13 cellular contexts compared by ENCODE assay signal in the genomic region with DNA sequence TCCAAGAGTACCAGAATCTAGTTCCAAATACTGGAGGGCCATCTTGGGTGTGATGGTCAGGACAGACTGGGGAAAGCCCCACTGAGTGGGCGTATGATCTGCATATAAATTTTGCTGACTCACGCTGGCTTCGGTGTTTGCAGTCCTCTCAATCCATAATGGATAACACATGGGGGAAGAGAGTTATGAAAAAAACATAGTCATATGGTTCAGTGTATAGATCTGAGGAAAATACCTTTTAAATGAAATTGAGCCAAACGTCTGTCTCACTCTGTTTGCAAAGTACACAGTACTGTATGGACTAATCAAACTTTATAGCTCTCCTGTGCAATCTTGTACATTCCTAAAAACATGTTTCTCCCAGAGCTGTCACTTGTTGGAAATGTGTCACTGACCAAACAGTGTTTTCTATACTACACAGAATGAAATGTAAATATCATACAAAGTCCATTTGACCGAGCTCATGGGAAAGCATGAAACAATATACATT.
DNase-seq lines count a peak whose midpoint lies in the region; ATAC-seq, FAIRE-seq and TF ChIP-seq lines count a peak whose summit lies in the region.
"Had no signal": no experiment of that assay in that cellular context is flagged by ENCODE, and none has a peak within 500 bp of the region (broad histone marks: within the 10 kb centered on the region; RNA-seq: fewer than 3 reads in every experiment).

No MANE protein-coding gene starts in this region.

- no peaks in the 10 kb centered on the region for H3K79me2 ChIP-seq in OCI-LY3 (ENCODE audit: low read length)

- peak; percentile 46 for DNase-seq in activated CD8-positive, alpha-beta T cell treated with anti-CD3 and anti-CD28 coated beads for 36 hours
- DNase-seq in activated CD8-positive, alpha-beta T cell treated with anti-CD3 and anti-CD28 coated beads, Interleukin-2, amount 10 ng/mL, durations not matched to agents 7 days and 5 days = no peak
- DNase-seq in epithelial cell of esophagus (ENCODE audit: low read depth) (peak; percentile 64), small intestine (peak; percentile 12), epidermal melanocyte (ENCODE audit: insufficient read length, low spot score) (no peak), LoVo (ENCODE audit: low spot score) (no peak)
- DNase-seq: activated T-cell treated with anti-CD3 and anti-CD28 coated beads, Interleukin-2, amount 50 U/mL, for 24 hours; caudate nucleus; hypothalamus; NCI-H774; stimulated activated CD4-positive, alpha-beta T cell treated with anti-CD3 and anti-CD28 coated beads, Interleukin-12 subunit alpha, Interleukin-12 subunit beta, amount 100 ng/mL, for 4 hours had no signal

- intact Hi-C loops in activated CD8-positive, alpha-beta T cell treated with anti-CD3 and anti-CD28 coated beads for 36 hours (cut with micrococcal nuclease) = no loop called here

- H3K36me3 ChIP-seq in OCI-LY3 (replicated peaks; ENCODE audit: low read depth, low read length) = peaks cover 4% of the 10 kb centered on the region
- no peaks in the 10 kb centered on the region for H3K36me3 ChIP-seq in small intestine (ENCODE audit: control insufficient read depth in 2 of 2, insufficient read depth in 2 of 2, low read length in 2 of 2)

- CTCF ChIA-PET in activated CD8-positive, alpha-beta T cell treated with anti-CD3 and anti-CD28 coated beads for 36 hours (lab: Charles Lee) = no interaction called here
- CTCF ChIA-PET in activated CD8-positive, alpha-beta T cell treated with anti-CD3 and anti-CD28 coated beads, Interleukin-2, amount 10 ng/mL, durations not matched to agents 7 days and 5 days (lab: Charles Lee) = no interaction called here

- H3K9me3 Mint-ChIP-seq in activated CD8-positive, alpha-beta T cell treated with anti-CD3 and anti-CD28 coated beads for 36 hours = no peaks in the 10 kb centered on the region
- no peaks in the 10 kb centered on the region for H3K9me3 Mint-ChIP-seq in activated CD8-positive, alpha-beta T cell treated with anti-CD3 and anti-CD28 coated beads, Interleukin-2, amount 10 ng/mL, durations not matched to agents 7 days and 5 days (ENCODE audit: insufficient read depth)
- H3K9me3 Mint-ChIP-seq: activated T-cell treated with anti-CD3 and anti-CD28 coated beads, Interleukin-2, amount 50 U/mL, for 24 hours had no signal

- peaks cover 39% of the 10 kb centered on the region for H3K4me1 ChIP-seq in OCI-LY3 (ENCODE audit: low read length)
- H3K4me1 ChIP-seq in small intestine (ENCODE audit: control insufficient read depth in 2 of 2, insufficient read depth in 1 of 2, low read depth in 1 of 2, low read length in 1 of 2) = no peaks in the 10 kb centered on the region

- no peaks in the 10 kb centered on the region for H3K36me3 Mint-ChIP-seq in activated CD8-positive, alpha-beta T cell treated with anti-CD3 and anti-CD28 coated beads for 36 hours (ENCODE audit: low read depth)
- no peaks in the 10 kb centered on the region for H3K36me3 Mint-ChIP-seq in activated CD8-positive, alpha-beta T cell treated with anti-CD3 and anti-CD28 coated beads, Interleukin-2, amount 10 ng/mL, durations not matched to agents 7 days and 5 days (ENCODE audit: low read depth)

- no peaks in the 10 kb centered on the region for H4K20me1 ChIP-seq in OCI-LY3 (ENCODE audit: insufficient read depth, low read length)

- FAIRE-seq in small intestine (lab: Jason Lieb, UNC) = no peak

- H3K4me2 ChIP-seq in OCI-LY3 (ENCODE audit: low read length) = 0 out of 2 replicates have a peak overlapping the region, but pooled peaks have one; percentile 1

- no peak overlapping the region for H3K4me3 Mint-ChIP-seq in activated CD8-positive, alpha-beta T cell treated with anti-CD3 and anti-CD28 coated beads for 36 hours
- H3K4me3 Mint-ChIP-seq in activated CD8-positive, alpha-beta T cell treated with anti-CD3 and anti-CD28 coated beads, Interleukin-2, amount 10 ng/mL, durations not matched to agents 7 days and 5 days = no peak overlapping the region
- H3K4me3 Mint-ChIP-seq: activated T-cell treated with anti-CD3 and anti-CD28 coated beads, Interleukin-2, amount 50 U/mL, for 24 hours had no signal

- H3K4me3 ChIP-seq in OCI-LY3 (ENCODE audit: low read length) (no peak overlapping the region), epithelial cell of esophagus (ENCODE audit: low read length) (no peak overlapping the region), small intestine (ENCODE audit: low read depth in 1 of 2, low read length in 2 of 2) (no peak overlapping the region)

- H2AFZ ChIP-seq in OCI-LY3 (ENCODE audit: low read depth, low read length) = no peak overlapping the region; the same call in 1 of the 2 replicates

- WGBS in small intestine, 3 donors = 41 to 60% (median 50%) methylated on average over 5 of the region's 5 CpGs

- TF ChIP-seq CTCF in activated CD8-positive, alpha-beta T cell treated with anti-CD3 and anti-CD28 coated beads for 36 hours (IDR thresholded peaks at IDR 0.05) = no peak
- TF ChIP-seq CTCF in OCI-LY3 (IDR thresholded peaks at IDR 0.05; ENCODE audit: low read depth, low read length) (no peak), epithelial cell of esophagus (IDR thresholded peaks at IDR 0.05; ENCODE audit: insufficient read depth, low read depth, low read length, missing control alignments) (no peak)

- H3K27me3 ChIP-seq in OCI-LY3 (ENCODE audit: low read depth, low read length) (no peaks in the 10 kb centered on the region), small intestine (ENCODE audit: control insufficient read depth in 2 of 2, insufficient read depth in 2 of 2, low read length in 2 of 2) (no peaks in the 10 kb centered on the region)

- peak; percentile 37 for ATAC-seq in activated CD8-positive, alpha-beta T cell treated with anti-CD3 and anti-CD28 coated beads for 36 hours
- ATAC-seq in activated CD8-positive, alpha-beta T cell treated with anti-CD3 and anti-CD28 coated beads, Interleukin-2, amount 10 ng/mL, durations not matched to agents 7 days and 5 days = no peak
- ATAC-seq in HG02763 (IDR thresholded peaks at IDR 0.05; ENCODE audit: unreplicated experiment) = no peak

- H3K4me1 Mint-ChIP-seq in activated CD8-positive, alpha-beta T cell treated with anti-CD3 and anti-CD28 coated beads for 36 hours (ENCODE audit: low read depth) = peaks cover 5% of the 10 kb centered on the region
- H3K4me1 Mint-ChIP-seq in activated CD8-positive, alpha-beta T cell treated with anti-CD3 and anti-CD28 coated beads, Interleukin-2, amount 10 ng/mL, durations not matched to agents 7 days and 5 days (ENCODE audit: low read depth) = no peaks in the 10 kb centered on the region

- POLR2A ChIA-PET in activated CD8-positive, alpha-beta T cell treated with anti-CD3 and anti-CD28 coated beads for 36 hours (lab: Charles Lee) = no interaction called here
- POLR2A ChIA-PET in activated CD8-positive, alpha-beta T cell treated with anti-CD3 and anti-CD28 coated beads, Interleukin-2, amount 10 ng/mL, durations not matched to agents 7 days and 5 days (lab: Charles Lee) = no interaction called here

- H3K27ac ChIP-seq in OCI-LY3 (ENCODE audit: low read length) (no peak overlapping the region), small intestine (ENCODE audit: low read depth in 1 of 2, low read length in 1 of 2) (no peak overlapping the region)

- H3K27ac Mint-ChIP-seq in activated CD8-positive, alpha-beta T cell treated with anti-CD3 and anti-CD28 coated beads for 36 hours = no peak overlapping the region
- H3K27ac Mint-ChIP-seq in activated CD8-positive, alpha-beta T cell treated with anti-CD3 and anti-CD28 coated beads, Interleukin-2, amount 10 ng/mL, durations not matched to agents 7 days and 5 days = no peak overlapping the region

- no peaks in the 10 kb centered on the region for H3K9me3 ChIP-seq in OCI-LY3 (ENCODE audit: insufficient read depth, low read length)
- no peaks in the 10 kb centered on the region for H3K9me3 ChIP-seq in small intestine (ENCODE audit: control insufficient read depth, low read depth)

- H3K27me3 Mint-ChIP-seq in activated CD8-positive, alpha-beta T cell treated with anti-CD3 and anti-CD28 coated beads for 36 hours = peaks cover under 1% of the 10 kb centered on the region
- peaks cover 3% of the 10 kb centered on the region for H3K27me3 Mint-ChIP-seq in activated CD8-positive, alpha-beta T cell treated with anti-CD3 and anti-CD28 coated beads, Interleukin-2, amount 10 ng/mL, durations not matched to agents 7 days and 5 days (ENCODE audit: low read depth)

- no peak overlapping the region for H3K9ac ChIP-seq in OCI-LY3 (ENCODE audit: low read length)

Comparison
In these comparisons a context has a peak if more than half of its experiments do, and no peak if none do; other contexts are left out.
1. DNase-seq: peak in activated CD8-positive, alpha-beta T cell treated with anti-CD3 and anti-CD28 coated beads for 36 hours (single experiment), epithelial cell of esophagus (single experiment) and small intestine (single experiment); none in activated CD8-positive, alpha-beta T cell treated with anti-CD3 and anti-CD28 coated beads, Interleukin-2, amount 10 ng/mL, durations not matched to agents 7 days and 5 days (single experiment), epidermal melanocyte (single experiment) and LoVo (single experiment).